Comparison of ENCODE assay signal across 1 cellular context in genomic region chr3:33317963-33318708, GRCh38.
TF ChIP-seq lines count a peak whose summit lies in the region.

No MANE protein-coding gene starts in this region.

TF ChIP-seq in K562, 482 proteins besides CTCF, POLR2A, EP300 and RAD21 (continued from another document):
- TF ChIP-seq THAP12 (CRISPR knock-in tag; IDR thresholded peaks at IDR 0.05) (no peak), CEBPG (CRISPR knock-in tag; IDR thresholded peaks at IDR 0.05) (no peak), CEBPG (tag; conservative IDR thresholded peaks at IDR 0.05 in 1 of 2, IDR thresholded peaks at IDR 0.05 in 1 of 2) (peak in 1 of 2 experiments; percentile 30; a peak in 1 of 4 replicates), ZNF76 (CRISPR knock-in tag; IDR thresholded peaks at IDR 0.05; ENCODE audit: borderline replicate concordance) (no peak), ETV1 (tag; conservative IDR thresholded peaks at IDR 0.05; ENCODE audit: low read depth) (0 out of 2 replicates have a peak, but pooled peaks have one; percentile 12), ZZZ3 (IDR thresholded peaks at IDR 0.05) (no peak), SOX6 (IDR thresholded peaks at IDR 0.05) (peak; percentile 31; the same call in 1 of the 2 replicates), ILF3 (IDR thresholded peaks at IDR 0.05; ENCODE audit: borderline replicate concordance) (no peak), NR2C1 (IDR thresholded peaks at IDR 0.05) (no peak), NR2C1 (tag; IDR thresholded peaks at IDR 0.05) (no peak), TEAD4 (IDR thresholded peaks at IDR 0.05; ENCODE audit: low read length) (0 out of 2 replicates have a peak, but pooled peaks have one; percentile 28), TEAD4 (CRISPR knock-in tag; IDR thresholded peaks at IDR 0.05; ENCODE audit: borderline replicate concordance) (no peak), CHD2 (IDR thresholded peaks at IDR 0.05; ENCODE audit: low read depth, low read length) (no peak), TEAD1 (CRISPR knock-in tag; IDR thresholded peaks at IDR 0.05) (0 out of 4 replicates have a peak, but pooled peaks of 1 of the 2 experiments have one; percentile 65), KHSRP (IDR thresholded peaks at IDR 0.05) (no peak), ZNF354B (CRISPR knock-in tag; IDR thresholded peaks at IDR 0.05) (no peak), CBFA2T3 (IDR thresholded peaks at IDR 0.05) (0 out of 2 replicates have a peak, but pooled peaks have one; percentile 33), ZBTB40 (IDR thresholded peaks at IDR 0.05) (no peak), ZBTB40 (CRISPR knock-in tag; IDR thresholded peaks at IDR 0.05) (no peak), ATF2 (CRISPR knock-in tag; IDR thresholded peaks at IDR 0.05) (no peak), E2F5 (CRISPR knock-in tag; IDR thresholded peaks at IDR 0.05) (no peak), PML (IDR thresholded peaks at IDR 0.05; ENCODE audit: low read length) (no peak), ZNF639 (CRISPR knock-in tag; conservative IDR thresholded peaks at IDR 0.05 in 1 of 2, IDR thresholded peaks at IDR 0.05 in 1 of 2) (no peak)
